In the genomic region with DNA sequence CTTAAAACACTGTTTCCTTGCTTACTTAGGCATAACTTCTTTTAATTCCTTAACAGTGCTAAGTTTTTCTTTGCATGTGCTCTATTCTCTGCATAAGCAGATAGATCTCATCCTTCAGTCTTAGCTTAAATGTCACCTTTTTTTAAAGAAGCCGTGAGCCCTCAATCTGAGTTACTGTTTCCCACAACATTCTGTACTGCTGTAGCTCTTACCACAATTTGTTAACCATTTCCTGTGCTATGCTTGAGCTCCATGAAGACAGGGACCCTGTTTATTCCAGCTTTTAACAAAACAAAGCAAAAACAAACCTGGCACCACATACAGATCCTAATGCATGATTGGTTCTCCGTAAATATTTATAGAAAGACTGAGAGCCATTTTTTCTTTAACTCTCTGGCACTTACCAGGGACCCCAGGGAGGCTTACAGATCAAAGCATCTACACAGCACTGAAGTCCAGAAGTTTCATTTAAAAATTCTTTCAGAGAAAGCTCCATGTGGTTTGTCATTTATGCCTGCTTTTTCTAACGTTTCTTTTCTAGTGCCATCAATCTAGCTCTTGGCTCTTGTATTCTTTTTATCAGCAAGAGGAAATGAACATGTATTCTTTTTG, we compare ENCODE assay signal across 28 cellular contexts.
DNase-seq lines count a peak whose midpoint lies in the region; ATAC-seq and TF ChIP-seq lines count a peak whose summit lies in the region.
"Had no signal": no experiment of that assay in that cellular context is flagged by ENCODE, and none has a peak within 500 bp of the region (broad histone marks: within the 10 kb centered on the region; RNA-seq: fewer than 3 reads in every experiment).

No MANE protein-coding gene starts in this region.

- no peak overlapping the region for H3K4me3 ChIP-seq in GM23338
- no peak overlapping the region for H3K4me3 ChIP-seq in choroid plexus epithelial cell (ENCODE audit: low read depth, low read length)
- H3K4me3 ChIP-seq in mesodermal cell (ENCODE audit: extremely low read depth, insufficient read depth, low read length, poor library complexity, severe bottlenecking), result no peak overlapping the region
- H3K4me3 ChIP-seq: suprapubic skin had no signal

- ATAC-seq in GM23338 (no peak), T-helper 17 cell (no peak), HG03565 (IDR thresholded peaks at IDR 0.05; ENCODE audit: unreplicated experiment) (no peak), HG02852 (IDR thresholded peaks at IDR 0.05; ENCODE audit: unreplicated experiment) (no peak)
- ATAC-seq: left cardiac atrium had no signal

- H3K27ac ChIP-seq in GM23338 (ENCODE audit: low read depth) (no peak overlapping the region), mesodermal cell (ENCODE audit: low read depth, low read length, severe bottlenecking) (peak overlapping the region; percentile 16)
- H3K27ac ChIP-seq: epithelial cell of prostate, HL-60, suprapubic skin had no signal

- no peak for TF ChIP-seq CTCF in GM23338 (conservative IDR thresholded peaks at IDR 0.05; ENCODE audit: low read depth in 2 of 2)
- no peak for TF ChIP-seq CTCF in choroid plexus epithelial cell (conservative IDR thresholded peaks at IDR 0.05; ENCODE audit: low read depth, low read length)

- WGBS in mesodermal cell (ENCODE audit: insufficient coverage in 2 of 2), 2 experiments, result 71% methylated on average over 2 of the region's 3 CpGs

- H3K4me3 Mint-ChIP-seq in GM23338, result no peak overlapping the region
- H3K4me3 Mint-ChIP-seq in T-helper 17 cell, result no peak overlapping the region
- H3K4me3 Mint-ChIP-seq: brain, HFFc6 had no signal

- no peak overlapping the region for H2AFZ ChIP-seq in GM23338

- H3K4me2 ChIP-seq in GM23338, result peak overlapping the region; percentile 57; the same call in 1 of the 2 replicates

- H3K9me2 ChIP-seq in GM23338 (ENCODE audit: insufficient read depth), result no peaks in the 10 kb centered on the region

- H3K27me3 Mint-ChIP-seq in GM23338 (ENCODE audit: insufficient read depth, low read depth, poor library complexity) (no peaks in the 10 kb centered on the region), T-helper 17 cell (no peaks in the 10 kb centered on the region)
- H3K27me3 Mint-ChIP-seq: brain had no signal

- no peaks in the 10 kb centered on the region for H3K36me3 ChIP-seq in GM23338 (ENCODE audit: insufficient read depth)
- peaks cover 7% of the 10 kb centered on the region for H3K36me3 ChIP-seq in mesodermal cell (ENCODE audit: control insufficient read depth, insufficient read depth, low read length)

- H3K9me3 ChIP-seq in T-helper 17 cell (ENCODE audit: control insufficient read depth, low read length, poor library complexity, severe bottlenecking), result no peaks in the 10 kb centered on the region
- no peaks in the 10 kb centered on the region for H3K9me3 ChIP-seq in mesodermal cell (ENCODE audit: control insufficient read depth, low read length)
- H3K9me3 ChIP-seq: BE2C, Caco-2, suprapubic skin had no signal

- H4K20me1 ChIP-seq in GM23338 (replicated peaks; ENCODE audit: insufficient read depth), result no peaks in the 10 kb centered on the region

- peaks cover 12% of the 10 kb centered on the region for H3K4me1 ChIP-seq in GM23338 (ENCODE audit: insufficient read depth)
- peaks cover 6% of the 10 kb centered on the region for H3K4me1 ChIP-seq in mesodermal cell (ENCODE audit: control insufficient read depth, insufficient read depth, low read length, poor library complexity, severe bottlenecking)
- H3K4me1 ChIP-seq: BE2C, Caco-2, suprapubic skin had no signal

- peak; percentile 10 for DNase-seq in GM23338 (ENCODE audit: low spot score)
- DNase-seq in T-helper 17 cell, result no peak
- DNase-seq in choroid plexus epithelial cell (ENCODE audit: low read depth), result peak; percentile 14
- DNase-seq in COLO829 (ENCODE audit: low spot score), result no peak
- DNase-seq in HPDE6-E6E7 (ENCODE audit: extremely low spot score), result no peak
- DNase-seq: ACHN; activated CD4-positive, CD25-positive, alpha-beta regulatory T cell; activated effector memory CD4-positive, alpha-beta T cell treated with Interleukin-2 at 50 U/mL for 16 hours; BE2C; Caco-2; DMS79 treated with DMSO at 0.1 percent for 48 hours; head of caudate nucleus; HFFc6; left cardiac atrium; NCI-H1694; NCI-H2171; NCI-H510A; SIG-M5; stimulated activated CD4-positive, alpha-beta T cell treated with anti-CD3 and anti-CD28 coated beads, Interleukin-15, amount 100 ng/mL, for 24 hours; stimulated activated naive CD4-positive, alpha-beta T cell; SW 1271 had no signal

- no peaks in the 10 kb centered on the region for H3K79me2 ChIP-seq in GM23338 (replicated peaks; ENCODE audit: insufficient read depth)

- H3K4me1 Mint-ChIP-seq in GM23338 (peaks cover 8% of the 10 kb centered on the region), T-helper 17 cell (no peaks in the 10 kb centered on the region)

- H3F3A ChIP-seq in GM23338 (replicated peaks; ENCODE audit: low read depth), result no peaks in the 10 kb centered on the region

- no peaks in the 10 kb centered on the region for H3K27me3 ChIP-seq in GM23338 (ENCODE audit: insufficient read depth)
- H3K27me3 ChIP-seq: BE2C, suprapubic skin had no signal

- 0 out of 2 replicates have a peak overlapping the region, but pooled peaks have one; percentile 9 for H3K27ac Mint-ChIP-seq in GM23338
- peak overlapping the region; percentile 29 for H3K27ac Mint-ChIP-seq in T-helper 17 cell
- H3K27ac Mint-ChIP-seq: HFFc6 had no signal

- no peaks in the 10 kb centered on the region for H3K36me3 Mint-ChIP-seq in GM23338 (ENCODE audit: low read depth)
- no peaks in the 10 kb centered on the region for H3K36me3 Mint-ChIP-seq in T-helper 17 cell (ENCODE audit: low read depth)

- H3K9me3 Mint-ChIP-seq in GM23338, result no peaks in the 10 kb centered on the region
- H3K9me3 Mint-ChIP-seq: brain, HFFc6 had no signal

TF ChIP-seq in GM23338, 12 proteins besides CTCF, POLR2A, EP300 and RAD21 (continues in another document):
- TF ChIP-seq, protein P1, sequence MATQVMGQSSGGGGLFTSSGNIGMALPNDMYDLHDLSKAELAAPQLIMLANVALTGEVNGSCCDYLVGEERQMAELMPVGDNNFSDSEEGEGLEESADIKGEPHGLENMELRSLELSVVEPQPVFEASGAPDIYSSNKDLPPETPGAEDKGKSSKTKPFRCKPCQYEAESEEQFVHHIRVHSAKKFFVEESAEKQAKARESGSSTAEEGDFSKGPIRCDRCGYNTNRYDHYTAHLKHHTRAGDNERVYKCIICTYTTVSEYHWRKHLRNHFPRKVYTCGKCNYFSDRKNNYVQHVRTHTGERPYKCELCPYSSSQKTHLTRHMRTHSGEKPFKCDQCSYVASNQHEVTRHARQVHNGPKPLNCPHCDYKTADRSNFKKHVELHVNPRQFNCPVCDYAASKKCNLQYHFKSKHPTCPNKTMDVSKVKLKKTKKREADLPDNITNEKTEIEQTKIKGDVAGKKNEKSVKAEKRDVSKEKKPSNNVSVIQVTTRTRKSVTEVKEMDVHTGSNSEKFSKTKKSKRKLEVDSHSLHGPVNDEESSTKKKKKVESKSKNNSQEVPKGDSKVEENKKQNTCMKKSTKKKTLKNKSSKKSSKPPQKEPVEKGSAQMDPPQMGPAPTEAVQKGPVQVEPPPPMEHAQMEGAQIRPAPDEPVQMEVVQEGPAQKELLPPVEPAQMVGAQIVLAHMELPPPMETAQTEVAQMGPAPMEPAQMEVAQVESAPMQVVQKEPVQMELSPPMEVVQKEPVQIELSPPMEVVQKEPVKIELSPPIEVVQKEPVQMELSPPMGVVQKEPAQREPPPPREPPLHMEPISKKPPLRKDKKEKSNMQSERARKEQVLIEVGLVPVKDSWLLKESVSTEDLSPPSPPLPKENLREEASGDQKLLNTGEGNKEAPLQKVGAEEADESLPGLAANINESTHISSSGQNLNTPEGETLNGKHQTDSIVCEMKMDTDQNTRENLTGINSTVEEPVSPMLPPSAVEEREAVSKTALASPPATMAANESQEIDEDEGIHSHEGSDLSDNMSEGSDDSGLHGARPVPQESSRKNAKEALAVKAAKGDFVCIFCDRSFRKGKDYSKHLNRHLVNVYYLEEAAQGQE (IDR thresholded peaks at IDR 0.05; ENCODE audit: unreplicated experiment), result no peak
- TF ChIP-seq EZH2phosphoT487 (IDR thresholded peaks at IDR 0.05; ENCODE audit: unreplicated experiment), result no peak

Comparison
In these comparisons a context has a peak if more than half of its experiments do, and no peak if none do; other contexts are left out.
1. DNase-seq: peak in GM23338 (single experiment) and choroid plexus epithelial cell (single experiment); none in T-helper 17 cell (0 of 3), COLO829 (single experiment) and HPDE6-E6E7 (single experiment).